1 cellular context compared by ENCODE assay signal in genomic region chr10:43060291-43060690, GRCh38.
TF ChIP-seq lines count a peak whose summit lies in the region.

No MANE protein-coding gene starts in this region.

TF ChIP-seq in WTC11, 78 proteins besides CTCF, POLR2A, EP300 and RAD21 (continued from another document):
- no peak for TF ChIP-seq USF1 (CRISPR knock-in tag; IDR thresholded peaks at IDR 0.05)
- TF ChIP-seq PRDM15 (CRISPR knock-in tag; IDR thresholded peaks at IDR 0.05): no peak
- TF ChIP-seq ZNF232 (CRISPR knock-in tag; IDR thresholded peaks at IDR 0.05): no peak
- TF ChIP-seq ZNF317 (CRISPR knock-in tag; IDR thresholded peaks at IDR 0.05; ENCODE audit: borderline replicate concordance, low read depth): no peak
- TF ChIP-seq SP1 (CRISPR knock-in tag; conservative IDR thresholded peaks at IDR 0.05): no peak
- TF ChIP-seq SOX15 (CRISPR knock-in tag; IDR thresholded peaks at IDR 0.05): no peak
- no peak for TF ChIP-seq NR1H2 (CRISPR knock-in tag; IDR thresholded peaks at IDR 0.05)
- no peak for TF ChIP-seq NR3C1 (CRISPR knock-in tag; conservative IDR thresholded peaks at IDR 0.05; ENCODE audit: low read depth)
- TF ChIP-seq JUN (CRISPR knock-in tag; IDR thresholded peaks at IDR 0.05): no peak
- TF ChIP-seq STAT6 (CRISPR knock-in tag; conservative IDR thresholded peaks at IDR 0.05; ENCODE audit: low read depth): no peak
